ENCODE assay signal across 20 cellular contexts in the genomic region with DNA sequence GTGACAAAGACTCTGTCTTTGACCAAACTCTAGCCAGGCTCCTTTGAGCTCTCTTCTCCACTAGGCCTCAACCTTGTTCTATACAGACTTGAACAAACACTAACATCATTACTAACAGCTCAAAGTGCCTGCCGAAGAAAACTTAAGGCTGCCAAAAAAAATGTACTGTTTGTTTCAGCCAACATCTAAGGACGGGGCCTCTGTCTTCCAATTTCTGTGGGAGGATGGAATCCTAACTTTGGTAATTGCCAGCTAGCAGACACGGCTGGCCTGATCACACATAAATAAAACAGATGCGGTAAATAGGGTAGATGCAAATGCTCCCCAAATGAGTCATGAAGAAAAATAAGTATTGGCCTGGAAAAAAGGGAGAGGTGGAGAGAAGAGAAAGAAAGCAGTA.
DNase-seq lines count a peak whose midpoint lies in the region; ATAC-seq and TF ChIP-seq lines count a peak whose summit lies in the region.
"Had no signal": no experiment of that assay in that cellular context is flagged by ENCODE, and none has a peak within 500 bp of the region (broad histone marks: within the 10 kb centered on the region; RNA-seq: fewer than 3 reads in every experiment).

No MANE protein-coding gene starts in this region.

- H3K79me2 ChIP-seq in smooth muscle cell (ENCODE audit: low read depth) = no peaks in the 10 kb centered on the region

- H3K27ac ChIP-seq in smooth muscle cell (ENCODE audit: low read depth) = peak overlapping the region; percentile 53
- H3K27ac ChIP-seq: 22Rv1, HL-60, WERI-Rb-1 had no signal

- H3K27ac Mint-ChIP-seq in activated naive CD4-positive, alpha-beta T cell treated with anti-CD3 and anti-CD28 coated beads, Interleukin-2, amount 50 U/mL, for 72 hours = no peak overlapping the region

- no peaks in the 10 kb centered on the region for H3F3A ChIP-seq in smooth muscle cell (ENCODE audit: low read depth)

- H3K4me1 ChIP-seq in smooth muscle cell (ENCODE audit: low read depth) = no peaks in the 10 kb centered on the region

- H3K27me3 ChIP-seq in smooth muscle cell (ENCODE audit: low read depth) = no peaks in the 10 kb centered on the region

- no peak overlapping the region for H3K9ac ChIP-seq in smooth muscle cell (ENCODE audit: low read depth)

- no peaks in the 10 kb centered on the region for H3K36me3 Mint-ChIP-seq in activated naive CD4-positive, alpha-beta T cell treated with anti-CD3 and anti-CD28 coated beads, Interleukin-2, amount 50 U/mL, for 72 hours

- H3K4me3 ChIP-seq in smooth muscle cell = no peak overlapping the region
- H3K4me3 ChIP-seq: lung had no signal

- DNase-seq in Right ventricle myocardium inferior (ENCODE audit: missing footprints) (no peak), cardiac septum (ENCODE audit: low spot score) (no peak), amniotic epithelial cell (ENCODE audit: low read depth) (peak; percentile 48), fibroblast of the conjunctiva (ENCODE audit: low read depth) (peak; percentile 8), smooth muscle cell (lab: John Stamatoyannopoulos, UW; ENCODE audit: unreplicated experiment) (no peak), anterior cingulate cortex (lab: John Stamatoyannopoulos, UW) (no peak), NCI-H1436 (lab: John Stamatoyannopoulos, UW) (no peak)
- DNase-seq in activated naive CD4-positive, alpha-beta T cell treated with anti-CD3 and anti-CD28 coated beads, Interleukin-2, amount 50 U/mL, for 72 hours (ENCODE audit: low spot score in 2 of 2) = no peak
- DNase-seq: activated CD8-positive, alpha-beta memory T cell treated with anti-CD3 and anti-CD28 coated beads, Interleukin-2, amount 50 U/mL, for 4 hours; activated effector memory CD4-positive, alpha-beta T cell treated with Interleukin-2 at 50 U/mL for 16 hours; Calu3; cerebellar nuclear complex; effector CD4-positive, alpha-beta T cell; NCI-H2227 treated with DMSO at 0.1 percent for 48 hours; right cardiac atrium; substantia nigra; WERI-Rb-1 had no signal

- intact Hi-C loops in Right ventricle myocardium inferior (cut with DNase I) (no loop called here), cardiac septum (cut with DNase I) (no loop called here)

- 8% methylated on average over 4 of the region's 4 CpGs for WGBS in smooth muscle cell (ENCODE audit: low lambda C conversion rate)

- no peak for TF ChIP-seq CTCF in smooth muscle cell (IDR thresholded peaks at IDR 0.05; ENCODE audit: borderline replicate concordance, insufficient read depth, poor library complexity, severe bottlenecking)

- H3K4me2 ChIP-seq in smooth muscle cell = peak overlapping the region; percentile 46

- H3K36me3 ChIP-seq in smooth muscle cell (ENCODE audit: low read depth) = no peaks in the 10 kb centered on the region
- H3K36me3 ChIP-seq: WERI-Rb-1 had no signal

- no peaks in the 10 kb centered on the region for H3K9me3 ChIP-seq in smooth muscle cell (replicated peaks; ENCODE audit: low read depth)

- H2AFZ ChIP-seq in smooth muscle cell (ENCODE audit: low read depth) = peak overlapping the region; percentile 51

- H4K20me1 ChIP-seq in smooth muscle cell (ENCODE audit: low read depth) = no peaks in the 10 kb centered on the region

- peak; percentile 20 for ATAC-seq in Right ventricle myocardium inferior
- ATAC-seq in activated naive CD4-positive, alpha-beta T cell treated with anti-CD3 and anti-CD28 coated beads, Interleukin-2, amount 50 U/mL, for 72 hours = no peak

- H3K9me3 Mint-ChIP-seq in activated naive CD4-positive, alpha-beta T cell treated with anti-CD3 and anti-CD28 coated beads, Interleukin-2, amount 50 U/mL, for 72 hours = no peaks in the 10 kb centered on the region

Comparison
In these comparisons a context has a peak if more than half of its experiments do, and no peak if none do; other contexts are left out.
1. DNase-seq: peak in amniotic epithelial cell (single experiment) and fibroblast of the conjunctiva (single experiment); none in Right ventricle myocardium inferior (single experiment), cardiac septum (single experiment), smooth muscle cell (single experiment), activated naive CD4-positive, alpha-beta T cell treated with anti-CD3 and anti-CD28 coated beads, Interleukin-2, amount 50 U/mL, for 72 hours (0 of 2), anterior cingulate cortex (0 of 58) and NCI-H1436 (single experiment).